Comparison of ENCODE assay signal across 9 cellular contexts in the genomic region with DNA sequence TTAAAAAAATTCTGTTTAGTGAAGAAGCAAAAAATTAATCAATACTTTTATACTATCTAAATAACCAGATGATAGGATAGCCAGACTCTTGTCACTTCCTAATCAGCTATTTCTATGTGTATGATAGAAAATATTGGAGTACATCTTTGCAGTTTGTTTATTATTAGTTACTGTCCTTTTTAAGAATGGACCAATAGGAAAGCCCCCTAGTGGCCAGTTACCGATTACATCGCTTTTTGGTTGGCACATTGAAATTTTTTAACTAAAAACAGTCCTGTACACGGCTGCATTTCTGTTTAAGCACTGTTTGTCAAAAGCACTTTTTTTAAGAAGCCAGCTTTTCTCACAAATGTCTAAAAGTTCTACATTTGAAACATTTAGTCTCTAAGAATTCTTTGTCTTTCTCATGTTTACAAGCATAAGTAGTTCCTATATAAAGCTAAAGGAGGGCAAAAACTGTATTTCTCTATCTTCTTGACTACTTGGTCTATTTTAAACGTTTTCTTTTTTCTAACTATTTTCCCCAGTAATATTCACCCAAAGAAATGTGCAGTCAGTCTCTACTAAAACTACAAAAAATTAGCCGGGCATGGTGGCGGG.
DNase-seq lines count a peak whose midpoint lies in the region; ATAC-seq lines count a peak whose summit lies in the region.
"Had no signal": no experiment of that assay in that cellular context is flagged by ENCODE, and none has a peak within 500 bp of the region (broad histone marks: within the 10 kb centered on the region; RNA-seq: fewer than 3 reads in every experiment).

No MANE protein-coding gene starts in this region.

- ATAC-seq in GM21576 (IDR thresholded peaks at IDR 0.05; ENCODE audit: unreplicated experiment), result no peak
- ATAC-seq: activated naive CD4-positive, alpha-beta T cell treated with anti-CD3 and anti-CD28 coated beads, Interleukin-2, amount 50 U/mL, for 72 hours had no signal

- DNase-seq in stimulated activated CD4-positive, alpha-beta T cell treated with anti-CD3 and anti-CD28 coated beads, Interleukin-15, amount 100 ng/mL, for 24 hours, result peak; percentile 14
- DNase-seq in stimulated activated CD4-positive, alpha-beta T cell treated with anti-CD3 and anti-CD28 coated beads, Interleukin-2, amount 100 ng/mL, for 48 hours, result no peak
- peak; percentile 0 for DNase-seq in NCI-H446 treated with DMSO at 0.1 percent for 48 hours (lab: John Stamatoyannopoulos, UW)
- DNase-seq in cerebellum (ENCODE audit: low spot score), result peak; percentile 47
- DNase-seq in mucosa of gallbladder (ENCODE audit: low spot score), result peak; percentile 23
- DNase-seq in activated effector memory CD4-positive, alpha-beta T cell treated with Interleukin-2 at 50 U/mL for 16 hours, result no peak
- no peak for DNase-seq in stimulated activated naive CD4-positive, alpha-beta T cell treated with Interleukin-2 at 50 U/mL for 16 hours (lab: John Stamatoyannopoulos, UW)

Comparison
In these comparisons a context has a peak if more than half of its experiments do, and no peak if none do; other contexts are left out.
1. DNase-seq: peak in stimulated activated CD4-positive, alpha-beta T cell treated with anti-CD3 and anti-CD28 coated beads, Interleukin-15, amount 100 ng/mL, for 24 hours (single experiment), NCI-H446 treated with DMSO at 0.1 percent for 48 hours (single experiment), cerebellum (single experiment) and mucosa of gallbladder (single experiment); none in stimulated activated CD4-positive, alpha-beta T cell treated with anti-CD3 and anti-CD28 coated beads, Interleukin-2, amount 100 ng/mL, for 48 hours (0 of 2), activated effector memory CD4-positive, alpha-beta T cell treated with Interleukin-2 at 50 U/mL for 16 hours (single experiment) and stimulated activated naive CD4-positive, alpha-beta T cell treated with Interleukin-2 at 50 U/mL for 16 hours (single experiment).